ENCODE assay signal across 31 cellular contexts in the genomic region with DNA sequence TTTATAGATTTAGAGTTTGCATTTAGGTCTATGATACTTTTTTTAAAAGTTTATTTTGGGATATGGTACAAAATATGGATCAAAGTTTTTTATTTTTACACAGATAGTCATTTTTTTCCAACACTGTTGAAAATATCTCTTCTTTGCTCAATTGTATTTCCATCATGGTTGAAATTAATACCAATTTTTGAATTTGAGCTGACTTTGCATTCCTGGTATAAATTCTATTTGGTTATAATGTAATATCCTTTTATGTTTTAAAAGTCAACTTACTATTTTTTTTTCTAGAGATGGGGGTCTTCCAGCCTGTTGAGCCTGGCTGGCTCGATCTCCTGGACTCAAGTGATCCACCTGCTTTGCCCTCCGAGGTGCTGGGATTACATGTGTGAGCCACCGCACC.
DNase-seq lines count a peak whose midpoint lies in the region; ATAC-seq, FAIRE-seq and TF ChIP-seq lines count a peak whose summit lies in the region.
"Had no signal": no experiment of that assay in that cellular context is flagged by ENCODE, and none has a peak within 500 bp of the region (broad histone marks: within the 10 kb centered on the region; RNA-seq: fewer than 3 reads in every experiment).

No MANE protein-coding gene starts in this region.

- H3K79me1 ChIP-seq in IMR-90 (ENCODE audit: low read depth in 1 of 2, low read length in 2 of 2), result no peaks in the 10 kb centered on the region

- H3K27me3 ChIP-seq in HepG2 (ENCODE audit: control insufficient read depth in 1 of 2, insufficient read depth in 2 of 2, low read length in 2 of 2) (no peaks in the 10 kb centered on the region), right lobe of liver (no peaks in the 10 kb centered on the region), IMR-90 (ENCODE audit: control insufficient read depth, insufficient read depth, low read length) (no peaks in the 10 kb centered on the region)
- H3K27me3 ChIP-seq: BE2C; BLaER1; BLaER1 treated with 17β-estradiol and CSF1 and Interleukin-3, amounts not matched to agents 10 nM and 100 nM had no signal

- no peaks in the 10 kb centered on the region for H3K4me1 ChIP-seq in HepG2 (ENCODE audit: insufficient read depth, low read length)
- H3K4me1 ChIP-seq in right lobe of liver, result no peaks in the 10 kb centered on the region
- no peaks in the 10 kb centered on the region for H3K4me1 ChIP-seq in IMR-90 (ENCODE audit: control insufficient read depth, insufficient read depth, low read length)
- H3K4me1 ChIP-seq: A549; BE2C; BLaER1; BLaER1 treated with 17β-estradiol and CSF1 and Interleukin-3, amounts not matched to agents 10 nM and 100 nM; Caco-2 had no signal

- no peak overlapping the region for H2BK5ac ChIP-seq in IMR-90 (ENCODE audit: low read depth, low read length, poor library complexity, severe bottlenecking)

- H4K20me1 ChIP-seq in HepG2 (ENCODE audit: insufficient read depth, low read length) (no peaks in the 10 kb centered on the region), IMR-90 (ENCODE audit: insufficient read depth, low read length) (no peaks in the 10 kb centered on the region)
- H4K20me1 ChIP-seq: BLaER1; BLaER1 treated with 17β-estradiol and CSF1 and Interleukin-3, amounts not matched to agents 10 nM and 100 nM had no signal

- H3K9me3 ChIP-seq in HepG2 (ENCODE audit: low read length) (peaks cover 66% of the 10 kb centered on the region), right lobe of liver (no peaks in the 10 kb centered on the region), IMR-90 (ENCODE audit: control insufficient read depth, insufficient read depth, low read length) (peaks cover 4% of the 10 kb centered on the region)
- H3K9me3 ChIP-seq: A549; BE2C; BLaER1; BLaER1 treated with 17β-estradiol and CSF1 and Interleukin-3, amounts not matched to agents 10 nM and 100 nM; Caco-2 had no signal

- no peak overlapping the region for H3K23ac ChIP-seq in IMR-90 (ENCODE audit: low read depth, low read length)

- no peak overlapping the region for H3K14ac ChIP-seq in IMR-90 (replicated peaks; ENCODE audit: low read depth, low read length)

- no peak overlapping the region for H3K56ac ChIP-seq in IMR-90 (ENCODE audit: extremely low read depth, insufficient read depth, low read length)

- H4K8ac ChIP-seq in IMR-90 (ENCODE audit: low read depth in 2 of 2, low read length in 2 of 2), result no peak overlapping the region

- no peak overlapping the region for H2AK5ac ChIP-seq in IMR-90 (ENCODE audit: low read depth, low read length)

- H3K36me3 ChIP-seq in HepG2 (replicated peaks in 1 of 2; ENCODE audit: control insufficient read depth in 1 of 2, insufficient read depth in 2 of 2, low read length in 2 of 2) (no peaks in the 10 kb centered on the region), right lobe of liver (no peaks in the 10 kb centered on the region), IMR-90 (ENCODE audit: control insufficient read depth, insufficient read depth, low read length) (no peaks in the 10 kb centered on the region)
- H3K36me3 ChIP-seq: BE2C; BLaER1; BLaER1 treated with 17β-estradiol and CSF1 and Interleukin-3, amounts not matched to agents 10 nM and 100 nM had no signal

- H2AK9ac ChIP-seq in IMR-90 (replicated peaks; ENCODE audit: low read depth, low read length, poor library complexity), result no peak overlapping the region

- H3K27ac ChIP-seq in HepG2 (ENCODE audit: extremely low read length, insufficient read depth, low read length), result no peak overlapping the region
- H3K27ac ChIP-seq in right lobe of liver, result no peak overlapping the region
- no peak overlapping the region for H3K27ac ChIP-seq in IMR-90 (ENCODE audit: insufficient read depth, low read length)
- H3K27ac ChIP-seq: 22Rv1; A549; BLaER1; BLaER1 treated with 17β-estradiol and CSF1 and Interleukin-3, amounts not matched to agents 10 nM and 100 nM; C4-2B had no signal

- H3K4me3 ChIP-seq in HepG2 (replicated peaks in 1 of 3; ENCODE audit: insufficient read depth in 1 of 3, low read depth in 2 of 3, low read length in 3 of 3) (no peak overlapping the region), right lobe of liver (no peak overlapping the region), IMR-90 (ENCODE audit: insufficient read depth, low read depth, low read length) (no peak overlapping the region)
- H3K4me3 ChIP-seq: A549; BLaER1; BLaER1 treated with 17β-estradiol and CSF1 and Interleukin-3, amounts not matched to agents 10 nM and 100 nM had no signal

- no peak for TF ChIP-seq RAD21 in HepG2 (CRISPR knock-in tag; IDR thresholded peaks at IDR 0.05)
- no peak for TF ChIP-seq RAD21 in IMR-90 (IDR thresholded peaks at IDR 0.05; ENCODE audit: low read length)

- CTCF ChIA-PET in HepG2 (lab: Yijun Ruan, JAX; ENCODE audit: low intra/inter-chr PET ratio, low total read pairs), result no interaction called here
- CTCF ChIA-PET in IMR-90 (lab: Yijun Ruan, JAX), result no interaction called here

- no peak overlapping the region for H4K91ac ChIP-seq in IMR-90 (ENCODE audit: insufficient read depth, low read depth, low read length)

- no peak overlapping the region for H3K4ac ChIP-seq in IMR-90 (ENCODE audit: low read depth, low read length)

- no peak overlapping the region for H3K18ac ChIP-seq in IMR-90 (ENCODE audit: low read depth, low read length)

- no peak for TF ChIP-seq CTCF in HepG2 (CRISPR knock-in tag; IDR thresholded peaks at IDR 0.05)
- TF ChIP-seq CTCF in right lobe of liver (IDR thresholded peaks at IDR 0.05), result no peak
- TF ChIP-seq CTCF in IMR-90 (conservative IDR thresholded peaks at IDR 0.05; ENCODE audit: low read depth, low read length), result no peak

- no peaks in the 10 kb centered on the region for H3K9me1 ChIP-seq in IMR-90 (ENCODE audit: insufficient read depth, low read length)

- H2AFZ ChIP-seq in HepG2 (ENCODE audit: low read length) (no peak overlapping the region), IMR-90 (replicated peaks; ENCODE audit: low read length, poor library complexity) (no peak overlapping the region)

- 40% methylated on average over 3 of the region's 3 CpGs for WGBS in HepG2 (ENCODE audit: low lambda C conversion rate)
- 63% methylated on average over 3 of the region's 3 CpGs for whole genome bisulfite sequencing in right lobe of liver (ENCODE audit: insufficient coverage, low coverage, low lambda C conversion rate, missing lambda C conversion rate)
- WGBS in IMR-90 (ENCODE audit: extremely low coverage in 2 of 2, insufficient read length in 1 of 2), 2 experiments, result no CpG with 5 or more reads among the region's 3 CpGs

- no peak overlapping the region for H4K5ac ChIP-seq in IMR-90 (ENCODE audit: low read depth, low read length)

- H2BK15ac ChIP-seq in IMR-90 (ENCODE audit: low read depth, low read length), result no peak overlapping the region

- H3K79me2 ChIP-seq in HepG2 (ENCODE audit: insufficient read depth, low read length), result no peaks in the 10 kb centered on the region

- intact Hi-C loops in HepG2 (cut with micrococcal nuclease; ENCODE audit: unreplicated experiment), result no loop called here
- intact Hi-C loops in right lobe of liver (cut with DNase I), result no loop called here
- intact Hi-C loops in IMR-90 (cut with micrococcal nuclease), result no loop called here

- no peak for TF ChIP-seq POLR2A in HepG2 (IDR thresholded peaks at IDR 0.05; ENCODE audit: insufficient read depth in 1 of 2, low read depth in 2 of 2, low read length in 2 of 2)
- TF ChIP-seq POLR2A in right lobe of liver (IDR thresholded peaks at IDR 0.05), result no peak
- no peak for TF ChIP-seq POLR2A in IMR-90 (IDR thresholded peaks at IDR 0.05; ENCODE audit: low read depth, low read length)

- FAIRE-seq in HepG2 (lab: Jason Lieb, UNC), result no peak
- FAIRE-seq: A204.1, A549, D721Med had no signal

- no peak overlapping the region for H3K9ac ChIP-seq in HepG2 (ENCODE audit: insufficient read depth, low read depth, low read length)
- no peak overlapping the region for H3K9ac ChIP-seq in IMR-90 (ENCODE audit: low read depth, low read length)
- H3K9ac ChIP-seq: BLaER1; BLaER1 treated with 17β-estradiol and CSF1 and Interleukin-3, amounts not matched to agents 10 nM and 100 nM had no signal

- in situ Hi-C loops in HepG2 (cut with HindIII; ENCODE audit: extremely low pct_ligation_motif_present, low pct_unique_long_range_greater_than_20kb), result no loop called here
- in situ Hi-C loops in IMR-90 (cut with MboI; ENCODE audit: low sequenced_read_pairs), result no loop called here

- BruUV-seq in HepG2 (replicated peaks; lab: Mats Ljungman, UMichigan), result no TSS peak
- BruUV-seq in IMR-90 (replicated peaks; lab: Mats Ljungman, UMichigan), result no TSS peak

- DNase-seq in HepG2 (ENCODE audit: low spot score) (no peak), right lobe of liver (no peak), IMR-90 (no peak)
- DNase-seq: 8988T; ACHN; AML-193; BE2C; C1 segment of cervical spinal cord; Caco-2; Calu3; CD4-positive, alpha-beta memory T cell; CD4-positive, alpha-beta T cell; CD4-positive, CD25-positive, alpha-beta regulatory T cell; CD8-positive, alpha-beta memory T cell; CD8-positive, alpha-beta T cell; COR-L47; DMS 273 treated with DMSO at 0.1 percent for 48 hours; DMS153; DMS53; DMS79; DMS79 treated with DMSO at 0.1 percent for 48 hours; DND-41; EL had no signal

- dilution Hi-C loops in IMR-90 (cut with HindIII; ENCODE audit: low sequenced_read_pairs, unreplicated experiment), result no loop called here

- TF ChIP-seq EP300 in HepG2 (IDR thresholded peaks at IDR 0.05; ENCODE audit: low read depth in 2 of 2, low read length in 2 of 2), result no peak
- no peak for TF ChIP-seq EP300 in HepG2 (CRISPR knock-in tag; IDR thresholded peaks at IDR 0.05; ENCODE audit: borderline replicate concordance)

- ATAC-seq in HepG2 (no peak), right lobe of liver (no peak), IMR-90 (ENCODE audit: low read depth) (no peak), HG03139 (IDR thresholded peaks at IDR 0.05; ENCODE audit: unreplicated experiment) (no peak)
- ATAC-seq: A549; CD8-positive, alpha-beta T cell had no signal

- H2BK20ac ChIP-seq in IMR-90 (ENCODE audit: low read depth, low read length), result no peak overlapping the region

- no peak overlapping the region for H2BK120ac ChIP-seq in IMR-90 (ENCODE audit: low read depth, low read length)

- H3K4me2 ChIP-seq in HepG2 (ENCODE audit: low read depth, low read length) (no peak overlapping the region), IMR-90 (ENCODE audit: low read depth, low read length) (no peak overlapping the region)
- H3K4me2 ChIP-seq: A549; BLaER1; BLaER1 treated with 17β-estradiol and CSF1 and Interleukin-3, amounts not matched to agents 10 nM and 100 nM had no signal

- POLR2A ChIA-PET in HepG2 (lab: Yijun Ruan, JAX), result no interaction called here
- POLR2A ChIA-PET in IMR-90 (lab: Charles Lee; ENCODE audit: unreplicated experiment), result no interaction called here

TF ChIP-seq in HepG2, 621 proteins besides CTCF, POLR2A, EP300 and RAD21 (continues in another document):
- peak; percentile 23 to 70; a peak in 2 of 4 replicates for TF ChIP-seq MAFK (conservative IDR thresholded peaks at IDR 0.05 in 1 of 2, IDR thresholded peaks at IDR 0.05 in 1 of 2; ENCODE audit: low read length in 2 of 2)

TF ChIP-seq in IMR-90, 13 proteins besides CTCF, POLR2A, EP300 and RAD21:
- TF ChIP-seq MAZ (IDR thresholded peaks at IDR 0.05; ENCODE audit: borderline replicate concordance, low read depth, low read length) (no peak), RCOR1 (IDR thresholded peaks at IDR 0.05; ENCODE audit: insufficient replicate concordance, low read length) (no peak), MAFK (IDR thresholded peaks at IDR 0.05; ENCODE audit: low read depth, low read length) (peak; percentile 55), CHD1 (IDR thresholded peaks at IDR 0.05; ENCODE audit: low read depth, low read length) (no peak)
